16 cellular contexts compared by ENCODE assay signal in the genomic region with DNA sequence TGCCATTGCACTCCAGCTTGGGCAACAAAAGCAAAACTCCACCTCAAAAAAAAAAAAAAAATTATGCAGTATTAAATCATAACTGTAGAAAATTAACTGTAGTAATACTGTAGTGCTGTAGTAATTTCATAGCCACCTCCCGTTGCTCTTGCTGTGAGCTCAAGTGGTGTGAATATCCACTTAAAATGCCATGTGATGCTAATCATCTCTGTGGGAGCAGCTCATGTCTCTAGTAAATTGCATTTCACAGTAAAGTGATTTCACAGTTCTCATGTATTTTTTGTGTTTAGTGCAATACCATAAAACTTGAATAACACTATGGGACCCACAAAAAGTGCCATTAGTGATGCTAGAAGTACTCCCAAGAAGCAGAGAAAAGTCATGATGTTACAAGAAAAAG. TPM values are rescaled to one million over a fixed set of nuclear protein-coding genes. Genes with fewer than 3 reads are reported as not detected.
"Had no signal": no experiment of that assay in that cellular context is flagged by ENCODE, and none has a peak within 500 bp of the region (broad histone marks: within the 10 kb centered on the region; RNA-seq: fewer than 3 reads in every experiment).

No MANE protein-coding gene starts in this region.

- H3K9me3 ChIP-seq: right atrium auricular region, thyroid gland had no signal

- H3K27ac ChIP-seq: right atrium auricular region, skin epidermis, thyroid gland had no signal

- H3K4me3 ChIP-seq: right atrium auricular region, skin epidermis, thyroid gland had no signal

- H3K36me3 ChIP-seq: right atrium auricular region, thyroid gland had no signal

- DNase-seq: activated CD4-positive, CD25-positive, alpha-beta regulatory T cell treated with anti-CD3 and anti-CD28 coated beads, Interleukin-2, amount 50 U/mL, for 72 hours; activated naive CD4-positive, alpha-beta T cell treated with Interleukin-2 at 50 U/mL for 16 hours; activated T-cell treated with anti-CD3 and anti-CD28 coated beads for 4 hours; anterior cingulate cortex; effector memory CD4-positive, alpha-beta T cell; foreskin fibroblast; glutamatergic neuron; left ventricle myocardium superior; natural killer cell; stimulated activated CD4-positive, alpha-beta T cell treated with anti-CD3 and anti-CD28 coated beads, Interleukin-15, amount 100 ng/mL, for 24 hours; stimulated activated CD4-positive, alpha-beta T cell treated with anti-CD3 and anti-CD28 coated beads, Interleukin-4, amount 100 ng/mL, for 1 hour; stimulated activated naive B cell treated with anti-CD40 and anti-IgM and Interleukin-4, amounts not matched to agents 10 μg/mL and 1 μg/mL and 100 μg/mL, for 72 hours; thyroid gland had no signal

- H3K27me3 ChIP-seq: right atrium auricular region, thyroid gland had no signal

RNA-seq across cellular contexts. Expression of a gene that starts 14.4 kb away (rescaled TPM):
- polyA plus RNA-seq: urinary bladder had no signal
